In genomic region chr1:159914252-159915018, GRCh38 we compare ENCODE assay signal across 11 cellular contexts. TPM values are rescaled to one million over a fixed set of nuclear protein-coding genes. Genes with fewer than 3 reads are reported as not detected.
A peak's percentile ranks its signal among the peaks of the same experiment; 100 is the strongest.
DNase-seq lines count a peak whose midpoint lies in the region; ATAC-seq and TF ChIP-seq lines count a peak whose summit lies in the region.
"Had no signal": no experiment of that assay in that cellular context is flagged by ENCODE, and none has a peak within 500 bp of the region (broad histone marks: within the 10 kb centered on the region; RNA-seq: fewer than 3 reads in every experiment).

No MANE protein-coding gene starts in this region.

- H3K79me2 ChIP-seq in SK-N-SH (ENCODE audit: insufficient read depth) = peaks cover 20% of the 10 kb centered on the region

- H2AFZ ChIP-seq in SK-N-SH (ENCODE audit: low read depth) = no peak overlapping the region

- H3K27me3 ChIP-seq in SK-N-SH (ENCODE audit: insufficient read depth) (no peaks in the 10 kb centered on the region), stomach (no peaks in the 10 kb centered on the region)
- H3K27me3 ChIP-seq: adrenal gland had no signal

- no peaks in the 10 kb centered on the region for H3K9me2 ChIP-seq in SK-N-SH

- H3K36me3 ChIP-seq in SK-N-SH (replicated peaks in 1 of 2; ENCODE audit: control insufficient read depth in 1 of 2, insufficient read depth in 2 of 2, low read length in 1 of 2) (peaks cover 12 to 20% of the 10 kb centered on the region in 2 experiments), stomach (peaks cover 20 to 37% (median 25%) of the 10 kb centered on the region in 4 donors)

- H3K4me3 Mint-ChIP-seq in immature natural killer cell = no peak overlapping the region

- no peak for TF ChIP-seq RAD21 in SK-N-SH (IDR thresholded peaks at IDR 0.05; ENCODE audit: low read length)

- H3F3A ChIP-seq in SK-N-SH (replicated peaks; ENCODE audit: insufficient read depth) = peaks cover 57% of the 10 kb centered on the region

- peaks cover 9 to 36% (median 19%) of the 10 kb centered on the region in 3 donors for H3K36me3 Mint-ChIP-seq in immature natural killer cell

- H3K4me3 ChIP-seq in SK-N-SH (ENCODE audit: low read depth in 2 of 2, low read length in 1 of 2) (no peak overlapping the region), stomach (no peak overlapping the region)
- H3K4me3 ChIP-seq: adrenal gland, SK-N-MC had no signal

- H3K9me3 Mint-ChIP-seq in immature natural killer cell = no peaks in the 10 kb centered on the region

- H3K4me2 ChIP-seq in SK-N-SH = no peak overlapping the region

- H3K4me1 ChIP-seq in SK-N-SH (ENCODE audit: control insufficient read depth in 1 of 2, insufficient read depth in 2 of 2, low read depth in 1 of 2, low read length in 1 of 2) (peaks cover 27 to 76% of the 10 kb centered on the region in 2 experiments; a peak in 3 of 4 replicates), stomach (peaks cover 79 to 99% (median 86%) of the 10 kb centered on the region in 4 donors)

- no peak for TF ChIP-seq CTCF in SK-N-SH (IDR thresholded peaks at IDR 0.05)
- no peak for TF ChIP-seq CTCF in RWPE1 (conservative IDR thresholded peaks at IDR 0.05; ENCODE audit: low read depth)
- TF ChIP-seq CTCF in stomach (IDR thresholded peaks at IDR 0.05) = no peak

- H3K27ac Mint-ChIP-seq in immature natural killer cell = peak overlapping the region; percentile 40 to 99 (median 91)

- TF ChIP-seq EP300 in SK-N-SH (IDR thresholded peaks at IDR 0.05; ENCODE audit: borderline replicate concordance in 1 of 2, low read depth in 1 of 2, low read length in 1 of 2) = no peak
- TF ChIP-seq EP300 in stomach (IDR thresholded peaks at IDR 0.05) = no peak

- H3K9ac ChIP-seq in SK-N-SH = 0 out of 2 replicates have a peak overlapping the region, but pooled peaks have one; percentile 11

- peaks cover 17% of the 10 kb centered on the region for H4K20me1 ChIP-seq in SK-N-SH (ENCODE audit: insufficient read depth)

- H3K27me3 Mint-ChIP-seq in immature natural killer cell (ENCODE audit: low read depth in 3 of 3) = peaks cover 13 to 17% (median 15%) of the 10 kb centered on the region in 3 donors

- H3K27ac ChIP-seq in SK-N-SH (ENCODE audit: low read depth in 2 of 2, low read length in 1 of 2) = peak overlapping the region in 1 of 2 experiments; percentile 86; a peak in 2 of 4 replicates
- H3K27ac ChIP-seq in RWPE1 = peak overlapping the region; percentile 34
- H3K27ac ChIP-seq in stomach = peak overlapping the region; percentile 75 to 99 (median 83)
- H3K27ac ChIP-seq: adrenal gland, SK-N-MC had no signal

- ATAC-seq in SK-N-SH treated with all-trans-retinoic acid at 6 μM for 48 hours = no peak
- no peak for ATAC-seq in GM19455 (IDR thresholded peaks at IDR 0.05; ENCODE audit: unreplicated experiment)

- CTCF ChIA-PET in SK-N-SH (lab: Yijun Ruan, JAX) = interaction anchor here (3.1 to 3.6 kb wide), 2 partner anchors 23 to 115 kb away, joined by 8 to 19 read pairs; no protein-coding TSS in a partner anchor
- CTCF ChIA-PET in RWPE1 (lab: Yijun Ruan, JAX) = interaction anchor here (0.6 to 0.8 kb wide), 2 partner anchors 11 to 28 kb away, joined by 3 to 5 read pairs; no protein-coding TSS in a partner anchor

- 97% methylated on average over 10 of the region's 10 CpGs for WGBS in SK-N-SH (ENCODE audit: low lambda C conversion rate)
- 34 to 66% (median 47%) methylated on average over 10 of the region's 10 CpGs for WGBS in stomach, 5 donors

- no peak for DNase-seq in SK-N-SH
- DNase-seq in RWPE1 (ENCODE audit: low spot score) = no peak
- DNase-seq in immature natural killer cell = no peak
- peak; percentile 57 for DNase-seq in stomach
- no peak for DNase-seq in NCI-H2171 treated with DMSO at 0.1 percent for 48 hours (lab: John Stamatoyannopoulos, UW)
- DNase-seq in 8988T = no peak
- DNase-seq: adrenal gland had no signal

- TF ChIP-seq POLR2A in stomach (IDR thresholded peaks at IDR 0.05) = no peak

- H3K9me3 ChIP-seq in SK-N-SH = no peaks in the 10 kb centered on the region
- H3K9me3 ChIP-seq in stomach = no peaks in the 10 kb centered on the region
- H3K9me3 ChIP-seq: adrenal gland had no signal

- POLR2A ChIA-PET in SK-N-SH (lab: Yijun Ruan, JAX) (no interaction called here), RWPE1 (lab: Yijun Ruan, JAX; ENCODE audit: low non-redundant PET) (interaction anchor here (0.6 kb wide), 1 partner anchor 10 kb away, joined by 3 read pairs; no protein-coding TSS in a partner anchor)

- peaks cover 61 to 70% of the 10 kb centered on the region in 2 donors for H3K4me1 Mint-ChIP-seq in immature natural killer cell

- intact Hi-C loops in stomach (cut with DNase I; ENCODE audit: low total_unique reads) = no loop called here

TF ChIP-seq in SK-N-SH, 30 proteins besides CTCF, POLR2A, EP300 and RAD21 (continues in another document):
- TF ChIP-seq NRF1 (IDR thresholded peaks at IDR 0.05; ENCODE audit: low read depth, low read length) (no peak), IRF3 (IDR thresholded peaks at IDR 0.05; ENCODE audit: low read depth, low read length) (no peak), SMC3 (IDR thresholded peaks at IDR 0.05; ENCODE audit: low read depth, low read length) (no peak), RFX5 (IDR thresholded peaks at IDR 0.05; ENCODE audit: low read length) (no peak)

TF ChIP-seq in SK-N-SH treated with all-trans-retinoic acid at 6 μM for 48 hours, 23 proteins besides CTCF, POLR2A, EP300 and RAD21 (continues in another document):
- TF ChIP-seq ZNF70 (CRISPR knock-in tag; IDR thresholded peaks at IDR 0.05) (no peak), OSR1 (CRISPR knock-in tag; IDR thresholded peaks at IDR 0.05) (no peak), ZC3H10 (CRISPR knock-in tag; IDR thresholded peaks at IDR 0.05) (no peak), BACH2 (CRISPR knock-in tag; IDR thresholded peaks at IDR 0.05; ENCODE audit: borderline replicate concordance) (no peak), TCF4 (CRISPR knock-in tag; IDR thresholded peaks at IDR 0.05; ENCODE audit: borderline replicate concordance) (no peak), SNAI2 (CRISPR knock-in tag; IDR thresholded peaks at IDR 0.05) (no peak), TSHZ2 (CRISPR knock-in tag; IDR thresholded peaks at IDR 0.05) (no peak)

RNA-seq across cellular contexts. Expression of gene TAGLN2, which starts 10.9 kb away (rescaled TPM):
- polyA plus RNA-seq in SK-N-SH (2012; rRNA removed) (625 and 646 TPM in 2 replicates), immature natural killer cell (1,000 to 10,000 TPM in 2 of 3 donors, 100 to 1,000 TPM in 1; 660 to 1,369 (median 1,251) TPM), stomach (1,000 to 10,000 TPM in 1 of 3 donors, 100 to 1,000 TPM in 2; 306 to 1,290 (median 583) TPM)
- 361 and 510 TPM in 2 replicates for polyA plus RNA-seq in SK-N-SH (2012; cell fraction: cytosol; rRNA removed)
- polyA plus RNA-seq in SK-N-SH (2012; cell fraction: nucleus; rRNA removed) = 304 and 445 TPM in 2 replicates
- 100 to 1,000 TPM in 4 of 5 donors, 10 to 100 TPM in 1; 49.0 to 445 (median 239) TPM for total RNA-seq in stomach

RNA-seq across cellular contexts. Expression of gene CFAP45, which starts 14.5 kb away (rescaled TPM):
- polyA plus RNA-seq in SK-N-SH (2012; rRNA removed) (0.57 and 0.74 TPM in 2 replicates), immature natural killer cell (under 1 TPM in 1 of 3 donors, not detected in 2; 0.36 TPM), stomach (under 1 TPM in 2 of 3 donors, not detected in 1; 0.30 to 0.31 TPM)
- 0.51 and 0.66 TPM in 2 replicates for polyA plus RNA-seq in SK-N-SH (2012; cell fraction: cytosol; rRNA removed)
- polyA plus RNA-seq in SK-N-SH (2012; cell fraction: nucleus; rRNA removed) = 0.95 and 2.1 TPM in 2 replicates
- 1 to 10 TPM in 1 of 5 donors, under 1 TPM in 1, not detected in 3; 0.73 to 1.0 TPM for total RNA-seq in stomach

RNA-seq across cellular contexts. Expression of gene IGSF9, which starts 31.0 kb away (rescaled TPM):
- polyA plus RNA-seq in SK-N-SH (2012; rRNA removed) = 0.86 and 2.4 TPM in 2 replicates
- polyA plus RNA-seq in SK-N-SH (2012; cell fraction: cytosol; rRNA removed) = 0.62 and 1.3 TPM in 2 replicates
- 6.9 and 10.8 TPM in 2 replicates for polyA plus RNA-seq in SK-N-SH (2012; cell fraction: nucleus; rRNA removed)
- polyA plus RNA-seq in immature natural killer cell = not detected
- total RNA-seq in stomach = 10 to 100 TPM in 3 of 5 donors, 1 to 10 TPM in 2; 4.9 to 36.2 (median 15.6) TPM
- polyA plus RNA-seq in stomach = 1 to 10 TPM; 2.0 to 8.2 (median 7.3) TPM

RNA-seq across cellular contexts. Expression of gene SLAMF9, which starts 39.6 kb away (rescaled TPM):
- 0.12 and 0.19 TPM in 2 replicates for polyA plus RNA-seq in SK-N-SH (2012; rRNA removed)
- 0.08 and 0.18 TPM in 2 replicates for polyA plus RNA-seq in SK-N-SH (2012; cell fraction: cytosol; rRNA removed)
- 0.08 and 0.18 TPM in 2 replicates for polyA plus RNA-seq in SK-N-SH (2012; cell fraction: nucleus; rRNA removed)
- not detected for polyA plus RNA-seq in immature natural killer cell
- not detected for total RNA-seq in stomach
- polyA plus RNA-seq in stomach = under 1 TPM in 1 of 3 donors, not detected in 2; 0.87 TPM
- total RNA-seq: adrenal gland had no signal
- polyA plus RNA-seq: adrenal gland, neural cell had no signal

RNA-seq across cellular contexts. Expression of gene VSIG8, which starts 52.0 kb away (rescaled TPM):
- not detected in 2 replicates for polyA plus RNA-seq in SK-N-SH (2012; rRNA removed)
- 0.03 and 0.08 TPM in 2 replicates for polyA plus RNA-seq in SK-N-SH (2012; cell fraction: cytosol; rRNA removed)
- polyA plus RNA-seq in SK-N-SH (2012; cell fraction: nucleus; rRNA removed) = 0.19 and 0.27 TPM in 2 replicates
- not detected for polyA plus RNA-seq in immature natural killer cell
- 1 to 10 TPM in 1 of 5 donors, not detected in 4; 2.5 TPM for total RNA-seq in stomach
- polyA plus RNA-seq in stomach = under 1 TPM in 1 of 3 donors, not detected in 2; 0.30 TPM
